12 cellular contexts compared by ENCODE assay signal in the genomic region with DNA sequence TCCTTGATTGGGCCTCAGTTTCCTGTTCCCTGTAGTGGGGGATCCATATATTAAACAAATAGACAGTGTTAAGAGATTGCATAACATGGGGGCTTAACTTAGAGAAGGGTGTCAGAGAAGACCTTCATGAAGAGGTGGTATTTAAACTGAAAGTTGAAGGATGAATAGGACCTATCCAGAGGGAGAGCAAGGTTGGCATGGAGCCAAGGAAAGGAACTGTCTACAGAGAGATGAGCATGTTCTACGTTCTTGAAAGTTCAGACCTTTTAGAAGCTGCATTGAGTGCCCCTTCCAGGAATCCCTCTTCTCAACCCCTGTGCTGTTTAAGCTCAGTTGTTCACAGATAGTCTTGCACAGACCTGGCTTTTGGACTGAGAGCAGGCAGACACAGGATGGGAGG. TPM values are rescaled to one million over a fixed set of nuclear protein-coding genes. Genes with fewer than 3 reads are reported as not detected.
DNase-seq lines count a peak whose midpoint lies in the region; ATAC-seq and TF ChIP-seq lines count a peak whose summit lies in the region.
"Had no signal": no experiment of that assay in that cellular context is flagged by ENCODE, and none has a peak within 500 bp of the region (broad histone marks: within the 10 kb centered on the region; RNA-seq: fewer than 3 reads in every experiment).

No MANE protein-coding gene starts in this region.

- H3K4me1 ChIP-seq in Karpas-422 (ENCODE audit: low read length) = peaks cover 13% of the 10 kb centered on the region
- H3K4me1 ChIP-seq in neural progenitor cell = peaks cover 7% of the 10 kb centered on the region

- H3K27ac ChIP-seq in Karpas-422 (ENCODE audit: low read length) (no peak overlapping the region), neural progenitor cell (no peak overlapping the region)
- H3K27ac ChIP-seq: cardiac muscle cell had no signal

- H3K4me1 Mint-ChIP-seq in dendritic cell treated with granulocyte-macrophage colony-stimulating factor and Interleukin-4, amounts not matched to agents 40 ng/mL and 50 ng/mL, for 4 days (ENCODE audit: low read depth) = peaks cover 29% of the 10 kb centered on the region
- H3K4me1 Mint-ChIP-seq in neural progenitor cell = peaks cover 19% of the 10 kb centered on the region

- H3K9ac ChIP-seq in Karpas-422 (ENCODE audit: low read length) (peak overlapping the region; percentile 83; the same call in 1 of the 2 replicates), neural progenitor cell (no peak overlapping the region)

- no peak overlapping the region for H2AFZ ChIP-seq in Karpas-422 (ENCODE audit: low read length)
- H2AFZ ChIP-seq in neural progenitor cell (replicated peaks) = no peak overlapping the region

- H3K27me3 Mint-ChIP-seq in dendritic cell treated with granulocyte-macrophage colony-stimulating factor and Interleukin-4, amounts not matched to agents 40 ng/mL and 50 ng/mL, for 4 days = no peaks in the 10 kb centered on the region
- peaks cover 2% of the 10 kb centered on the region for H3K27me3 Mint-ChIP-seq in neural progenitor cell (ENCODE audit: insufficient read depth, low read depth)

- H3F3A ChIP-seq in neural progenitor cell (ENCODE audit: low read depth) = no peaks in the 10 kb centered on the region

- no peak for TF ChIP-seq CTCF in neural progenitor cell (IDR thresholded peaks at IDR 0.05)

- H3K36me3 ChIP-seq in Karpas-422 (ENCODE audit: insufficient read depth, low read length) = peaks cover 39% of the 10 kb centered on the region
- peaks cover 4% of the 10 kb centered on the region for H3K36me3 ChIP-seq in neural progenitor cell

- H3K27ac Mint-ChIP-seq in dendritic cell treated with granulocyte-macrophage colony-stimulating factor and Interleukin-4, amounts not matched to agents 40 ng/mL and 50 ng/mL, for 4 days = peak overlapping the region; percentile 73
- H3K27ac Mint-ChIP-seq in neural progenitor cell = no peak overlapping the region

- ATAC-seq in HG02763 (IDR thresholded peaks at IDR 0.05; ENCODE audit: unreplicated experiment) = no peak
- ATAC-seq: Panc1 had no signal

- no peaks in the 10 kb centered on the region for H3K27me3 ChIP-seq in Karpas-422 (ENCODE audit: low read length)
- H3K27me3 ChIP-seq in neural progenitor cell = no peaks in the 10 kb centered on the region
- H3K27me3 ChIP-seq: cardiac muscle cell, MG63 had no signal

- H3K4me3 ChIP-seq in Karpas-422 (ENCODE audit: low read length) = no peak overlapping the region
- H3K4me3 ChIP-seq in neural progenitor cell = no peak overlapping the region
- H3K4me3 ChIP-seq: MG63 had no signal

- no peaks in the 10 kb centered on the region for H3K9me2 ChIP-seq in Karpas-422 (replicated peaks; ENCODE audit: insufficient read depth, low read length)

- H3K9me3 ChIP-seq in Karpas-422 (ENCODE audit: low read length) = no peaks in the 10 kb centered on the region
- no peaks in the 10 kb centered on the region for H3K9me3 ChIP-seq in neural progenitor cell (ENCODE audit: low read depth)
- H3K9me3 ChIP-seq: MG63 had no signal

- H3K4me2 ChIP-seq in Karpas-422 (ENCODE audit: low read depth, low read length, poor library complexity, severe bottlenecking) = peak overlapping the region; percentile 82
- H3K4me2 ChIP-seq in neural progenitor cell = no peak overlapping the region

- H3K9me3 Mint-ChIP-seq in dendritic cell treated with granulocyte-macrophage colony-stimulating factor and Interleukin-4, amounts not matched to agents 40 ng/mL and 50 ng/mL, for 4 days = no peaks in the 10 kb centered on the region
- no peaks in the 10 kb centered on the region for H3K9me3 Mint-ChIP-seq in neural progenitor cell

- H3K79me2 ChIP-seq in Karpas-422 (ENCODE audit: low read length) (peaks cover 59% of the 10 kb centered on the region), neural progenitor cell (ENCODE audit: low read depth) (peaks cover 63% of the 10 kb centered on the region)

- peaks cover 72% of the 10 kb centered on the region for H3K36me3 Mint-ChIP-seq in dendritic cell treated with granulocyte-macrophage colony-stimulating factor and Interleukin-4, amounts not matched to agents 40 ng/mL and 50 ng/mL, for 4 days (ENCODE audit: low read depth)
- H3K36me3 Mint-ChIP-seq in neural progenitor cell = peaks cover 19% of the 10 kb centered on the region

- intact Hi-C loops in dendritic cell treated with granulocyte-macrophage colony-stimulating factor and Interleukin-4, amounts not matched to agents 40 ng/mL and 50 ng/mL, for 4 days (cut with micrococcal nuclease) = loop anchor here (10.0 kb wide), 1 partner anchor 304 kb away; a partner anchor contains a TSS

- DNase-seq in NCI-H2196 (lab: John Stamatoyannopoulos, UW; ENCODE audit: unreplicated experiment) (peak; percentile 4), NCI-H2196 treated with DMSO at 0.1 percent for 48 hours (lab: John Stamatoyannopoulos, UW; ENCODE audit: unreplicated experiment) (no peak), Karpas-422 (no peak), neural progenitor cell (ENCODE audit: low spot score) (no peak), COLO668 (lab: John Stamatoyannopoulos, UW; ENCODE audit: unreplicated experiment) (no peak), hypothalamus (lab: John Stamatoyannopoulos, UW) (no peak)
- DNase-seq: ACHN, MG63 had no signal

- no peak overlapping the region for H3K4me3 Mint-ChIP-seq in dendritic cell treated with granulocyte-macrophage colony-stimulating factor and Interleukin-4, amounts not matched to agents 40 ng/mL and 50 ng/mL, for 4 days
- peak overlapping the region; percentile 5 for H3K4me3 Mint-ChIP-seq in neural progenitor cell

- H4K20me1 ChIP-seq in Karpas-422 (ENCODE audit: insufficient read depth, low read depth, low read length) (peaks cover 27% of the 10 kb centered on the region; the same call in 1 of the 2 replicates), neural progenitor cell (ENCODE audit: low read depth) (peaks cover 38% of the 10 kb centered on the region)

RNA-seq across cellular contexts. Expression of a gene that starts 2.4 kb away (rescaled TPM):
- 5.4 and 19.9 TPM in 2 replicates for total RNA-seq in Karpas-422 (2014; rRNA removed; shearing (Covaris generic); ENCODE audit: low replicate concordance)
- total RNA-seq in neural progenitor cell (ENCODE audit: low replicate concordance) = 14.0 and 29.5 TPM in 2 replicates

RNA-seq across cellular contexts. Expression of a gene that starts 2.7 kb away (rescaled TPM):
- total RNA-seq in Karpas-422 (2014; rRNA removed; shearing (Covaris generic); ENCODE audit: low replicate concordance) = 7.5 and 7.6 TPM in 2 replicates
- total RNA-seq in neural progenitor cell (ENCODE audit: low replicate concordance) = 16.4 and 17.8 TPM in 2 replicates

RNA-seq across cellular contexts. Expression of a gene that starts 24.0 kb away (rescaled TPM):
- total RNA-seq in Karpas-422 (2014; rRNA removed; shearing (Covaris generic); ENCODE audit: low replicate concordance) = 222 and 353 TPM in 2 replicates
- 11.1 and 14.3 TPM in 2 replicates for total RNA-seq in neural progenitor cell (ENCODE audit: low replicate concordance)

Comparison
In these comparisons a context has a peak if more than half of its experiments do, and no peak if none do; other contexts are left out.
1. RNA of a gene that starts 24.0 kb away (total RNA-seq): 222 to 353 TPM in Karpas-422; 11.1 to 14.3 TPM in neural progenitor cell; every median in the first group is over 10 times any median in the second.